In the genomic region with DNA sequence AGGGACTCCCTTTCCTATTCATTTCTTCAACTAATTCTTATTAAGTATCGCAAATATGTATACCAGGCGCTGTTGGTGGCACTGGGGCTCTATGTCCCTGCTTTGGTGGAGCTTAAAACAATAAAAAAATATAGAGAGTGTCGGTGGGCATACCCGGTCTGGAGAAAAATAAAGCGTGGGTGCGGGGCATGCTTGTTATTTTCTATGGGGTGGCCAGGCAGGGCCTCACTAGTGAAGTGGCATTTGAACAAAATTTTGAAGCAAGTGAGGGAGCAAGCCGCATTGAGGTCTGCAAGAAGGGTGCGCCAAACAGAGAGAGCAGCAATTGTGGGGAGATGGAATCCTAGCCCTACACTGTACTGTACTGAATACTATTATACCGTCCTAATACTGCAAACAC, we compare ENCODE assay signal across 8 cellular contexts. TPM values are rescaled to one million over a fixed set of nuclear protein-coding genes. Genes with fewer than 3 reads are reported as not detected.
DNase-seq lines count a peak whose midpoint lies in the region; FAIRE-seq and TF ChIP-seq lines count a peak whose summit lies in the region.

No MANE protein-coding gene starts in this region.

- H3K4me3 Mint-ChIP-seq in chondrocyte (ENCODE audit: unreplicated experiment), result no peak overlapping the region
- H3K4me3 Mint-ChIP-seq in nephron progenitor cell, result peak overlapping the region; percentile 93

- H3K9ac ChIP-seq in KMS-11, result peak overlapping the region; percentile 67; the same call in 1 of the 2 replicates

- DNase-seq in chondrocyte (ENCODE audit: low spot score) (no peak), nephron progenitor cell (no peak), COLO668 (lab: John Stamatoyannopoulos, UW; ENCODE audit: unreplicated experiment) (no peak), small intestine (no peak), NAMALWA (ENCODE audit: low spot score) (no peak), HTR-8/SVneo (ENCODE audit: insufficient read length, low spot score) (no peak)

- H3K9me3 Mint-ChIP-seq in chondrocyte (ENCODE audit: low read depth) (peaks cover 3% of the 10 kb centered on the region), nephron progenitor cell (peaks cover 34% of the 10 kb centered on the region)

- H3K27me3 ChIP-seq in ACC112 (ENCODE audit: insufficient read depth, low read length) (no peaks in the 10 kb centered on the region), KMS-11 (ENCODE audit: insufficient read depth, low read depth) (no peaks in the 10 kb centered on the region), small intestine (ENCODE audit: control insufficient read depth in 2 of 2, insufficient read depth in 2 of 2, low read length in 2 of 2) (no peaks in the 10 kb centered on the region)

- H3K36me3 Mint-ChIP-seq in chondrocyte (ENCODE audit: low read depth) (peaks cover 2% of the 10 kb centered on the region), nephron progenitor cell (ENCODE audit: low read depth) (no peaks in the 10 kb centered on the region)

- no peak overlapping the region for H2AFZ ChIP-seq in ACC112 (ENCODE audit: low read length, unreplicated experiment)
- peak overlapping the region; percentile 44 for H2AFZ ChIP-seq in KMS-11 (ENCODE audit: low read depth)

- peak overlapping the region; percentile 78 for H3K4me2 ChIP-seq in KMS-11

- no peaks in the 10 kb centered on the region for H4K20me1 ChIP-seq in KMS-11 (ENCODE audit: insufficient read depth)

- WGBS in small intestine, 3 donors, result 78 to 87% (median 83%) methylated on average over 9 of the region's 9 CpGs

- H3K4me3 ChIP-seq in ACC112 (ENCODE audit: low read depth, low read length), result peak overlapping the region; percentile 84; the same call in 1 of the 2 replicates
- H3K4me3 ChIP-seq in KMS-11 (IDR thresholded peaks at IDR 0.05; ENCODE audit: insufficient read depth, low read depth, low read length), result no peak overlapping the region
- H3K4me3 ChIP-seq in small intestine (ENCODE audit: low read depth in 1 of 2, low read length in 2 of 2), result no peak overlapping the region

- H3K27ac ChIP-seq in ACC112 (ENCODE audit: low read depth, low read length) (no peak overlapping the region), KMS-11 (peak overlapping the region; percentile 85; the same call in 1 of the 2 replicates), small intestine (ENCODE audit: low read depth in 1 of 2, low read length in 1 of 2) (peak overlapping the region in 1 of 2 donors; percentile 98)

- H3K27me3 Mint-ChIP-seq in chondrocyte (ENCODE audit: low read depth) (peaks cover 2% of the 10 kb centered on the region), nephron progenitor cell (ENCODE audit: low read depth, poor library complexity) (peaks cover 15% of the 10 kb centered on the region)

- peaks cover 7% of the 10 kb centered on the region for H3K4me1 ChIP-seq in ACC112 (ENCODE audit: control insufficient read depth, insufficient read depth, low read length, unreplicated experiment)
- peaks cover 30% of the 10 kb centered on the region for H3K4me1 ChIP-seq in KMS-11 (ENCODE audit: low read depth, poor library complexity, severe bottlenecking)
- H3K4me1 ChIP-seq in small intestine (ENCODE audit: control insufficient read depth in 2 of 2, insufficient read depth in 1 of 2, low read depth in 1 of 2, low read length in 1 of 2), result no peaks in the 10 kb centered on the region

- no peak for FAIRE-seq in small intestine (lab: Jason Lieb, UNC)
- FAIRE-seq in HTR-8/SVneo (lab: Jason Lieb, UNC), result no peak

- H3K79me2 ChIP-seq in ACC112 (ENCODE audit: control insufficient read depth, insufficient read depth, low read length, unreplicated experiment) (peaks cover 10% of the 10 kb centered on the region), KMS-11 (ENCODE audit: insufficient read depth, low read depth) (no peaks in the 10 kb centered on the region)

- no peaks in the 10 kb centered on the region; the same call in 1 of the 2 replicates for H3K36me3 ChIP-seq in ACC112 (ENCODE audit: insufficient read depth, low read length)
- H3K36me3 ChIP-seq in KMS-11 (ENCODE audit: insufficient read depth), result no peaks in the 10 kb centered on the region
- peaks cover 0 to 5% of the 10 kb centered on the region in 2 donors for H3K36me3 ChIP-seq in small intestine (ENCODE audit: control insufficient read depth in 2 of 2, insufficient read depth in 2 of 2, low read length in 2 of 2)

- no peak for TF ChIP-seq CTCF in KMS-11 (conservative IDR thresholded peaks at IDR 0.05; ENCODE audit: low read depth, low read length)
- TF ChIP-seq CTCF in chondrocyte (IDR thresholded peaks at IDR 0.05), result no peak
- TF ChIP-seq CTCF in nephron progenitor cell (IDR thresholded peaks at IDR 0.05), result no peak

- H3K27ac Mint-ChIP-seq in chondrocyte (ENCODE audit: unreplicated experiment) (peak overlapping the region; percentile 79), nephron progenitor cell (no peak overlapping the region)

- no peaks in the 10 kb centered on the region for H3K9me3 ChIP-seq in small intestine (ENCODE audit: control insufficient read depth, low read depth)

- H3K4me1 Mint-ChIP-seq in chondrocyte (ENCODE audit: low read depth), result peaks cover 11% of the 10 kb centered on the region
- peaks cover 32% of the 10 kb centered on the region for H3K4me1 Mint-ChIP-seq in nephron progenitor cell

RNA-seq across cellular contexts. Expression of a gene that starts 0.6 kb away (rescaled TPM):
- 93.5 to 98.5 TPM (median 94.1 TPM) in 3 replicates for total RNA-seq in chondrocyte
- 10 to 100 TPM; 21.7 to 41.1 (median 31.3) TPM for polyA plus RNA-seq in small intestine

RNA-seq across cellular contexts. Expression of a gene that starts 35.1 kb away (rescaled TPM):
- 14.7 to 18.9 TPM (median 17.8 TPM) in 3 replicates for total RNA-seq in chondrocyte
- 10 to 100 TPM; 21.5 to 30.6 (median 28.9) TPM for polyA plus RNA-seq in small intestine

RNA-seq across cellular contexts. Expression of a gene that starts 44.1 kb away (rescaled TPM):
- not detected in 3 replicates for total RNA-seq in chondrocyte
- not detected for polyA plus RNA-seq in small intestine
